Comparison of ENCODE assay signal across 8 cellular contexts in the genomic region with DNA sequence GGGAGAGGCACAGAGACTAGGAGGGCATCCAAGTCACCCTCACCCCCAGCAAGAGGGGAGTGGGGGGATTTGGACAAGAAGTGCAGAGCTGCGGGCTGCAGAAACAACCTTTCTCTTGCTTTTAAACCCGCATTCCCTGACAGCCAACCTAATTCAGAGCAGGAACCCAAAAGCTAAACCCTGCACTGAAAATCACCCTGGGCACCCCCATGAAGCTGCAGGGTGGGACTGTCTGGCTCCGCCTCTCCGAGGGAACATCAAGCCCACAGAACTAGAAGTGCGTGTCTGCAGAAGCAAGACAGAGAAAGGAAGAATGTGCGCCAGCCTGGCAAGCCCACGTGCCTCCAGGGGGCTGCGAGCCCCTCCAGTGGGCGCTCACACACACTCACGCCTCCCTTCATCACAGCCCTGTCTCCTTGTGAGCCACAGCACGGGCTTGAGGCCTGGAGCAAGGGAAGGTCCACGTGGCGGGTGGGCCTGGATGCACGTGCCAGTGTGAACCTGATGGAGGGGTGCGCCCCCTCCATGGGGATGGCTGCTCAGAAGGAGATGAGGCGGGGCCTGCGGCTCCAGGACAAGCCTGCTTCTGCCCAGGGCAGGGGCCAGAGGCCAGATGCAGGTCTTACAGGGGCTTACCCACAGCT. TPM values are rescaled to one million over a fixed set of nuclear protein-coding genes. Genes with fewer than 3 reads are reported as not detected.
A peak's percentile ranks its signal among the peaks of the same experiment; 100 is the strongest.
DNase-seq lines count a peak whose midpoint lies in the region; ATAC-seq and TF ChIP-seq lines count a peak whose summit lies in the region.

No MANE protein-coding gene starts in this region.

- TF ChIP-seq POLR2A in heart left ventricle (IDR thresholded peaks at IDR 0.05) = no peak

- intact Hi-C loops in heart left ventricle (cut with DNase I) (loop anchor here in 4 of 10 donors (1.0 to 5.0 kb wide), 5 partner anchors 13 to 85 kb away; no protein-coding TSS in a partner anchor), left colon (cut with DNase I, micrococcal nuclease) (no loop called here)

- H3K27me3 ChIP-seq in heart left ventricle = no peaks in the 10 kb centered on the region

- H3K27ac ChIP-seq in heart left ventricle (peak overlapping the region; percentile 61 to 100 (median 82)), skin epidermis (peak overlapping the region; percentile 26 to 97 (median 85))

- H3K4me1 ChIP-seq in heart left ventricle = peaks cover 58 to 89% (median 86%) of the 10 kb centered on the region in 12 donors

- no peak for TF ChIP-seq CTCF in heart left ventricle (IDR thresholded peaks at IDR 0.05)

- H3K9me3 ChIP-seq in heart left ventricle = no peaks in the 10 kb centered on the region

- H3K4me3 ChIP-seq in heart left ventricle (peak overlapping the region in 9 of 12 donors; percentile 7 to 48 (median 28)), skin epidermis (peak overlapping the region in 2 of 7 experiments; percentile 15 to 19)

- DNase-seq in activated CD4-positive, alpha-beta T cell treated with anti-CD3 and anti-CD28 coated beads for 48 hours = peak; percentile 56
- no peak for DNase-seq in activated CD4-positive, alpha-beta T cell treated with anti-CD3 and anti-CD28 coated beads for 1 hour
- peak; percentile 75 for DNase-seq in activated CD8-positive, alpha-beta memory T cell treated with anti-CD3 and anti-CD28 coated beads, Interleukin-2, amount 50 U/mL, for 48 hours
- peak in 1 of 5 donors; percentile 34 for DNase-seq in heart left ventricle
- DNase-seq in left colon = no peak
- no peak for DNase-seq in NCI-H1092 (lab: John Stamatoyannopoulos, UW)
- no peak for DNase-seq in DMS114 treated with DMSO at 0.1 percent for 48 hours (lab: John Stamatoyannopoulos, UW; ENCODE audit: unreplicated experiment)

- peaks cover 0 to 34% (median 25%) of the 10 kb centered on the region in 9 donors for H3K36me3 ChIP-seq in heart left ventricle

- ATAC-seq in heart left ventricle = peak in 1 of 4 donors; percentile 9
- ATAC-seq in left colon = no peak

- WGBS in heart left ventricle, 4 donors = 23 to 40% (median 33%) methylated on average over 5 to 17 of the region's 17 CpGs

RNA-seq across cellular contexts. Expression of a gene that starts 27.8 kb away (rescaled TPM):
- total RNA-seq in heart left ventricle (10 to 100 TPM; 14.5 to 32.3 (median 25.9) TPM), left colon (10 to 100 TPM; 15.3 to 47.1 TPM)
- 10 to 100 TPM in 1 of 2 donors, 1 to 10 TPM in 1; 7.4 to 27.3 TPM for polyA plus RNA-seq in heart left ventricle

Comparison
In these comparisons a context has a peak if more than half of its experiments do, and no peak if none do; other contexts are left out.
1. DNase-seq: peak in activated CD4-positive, alpha-beta T cell treated with anti-CD3 and anti-CD28 coated beads for 48 hours (single experiment) and activated CD8-positive, alpha-beta memory T cell treated with anti-CD3 and anti-CD28 coated beads, Interleukin-2, amount 50 U/mL, for 48 hours (single experiment); none in activated CD4-positive, alpha-beta T cell treated with anti-CD3 and anti-CD28 coated beads for 1 hour (single experiment), left colon (0 of 2), NCI-H1092 (single experiment) and DMS114 treated with DMSO at 0.1 percent for 48 hours (single experiment).